In the genomic region with DNA sequence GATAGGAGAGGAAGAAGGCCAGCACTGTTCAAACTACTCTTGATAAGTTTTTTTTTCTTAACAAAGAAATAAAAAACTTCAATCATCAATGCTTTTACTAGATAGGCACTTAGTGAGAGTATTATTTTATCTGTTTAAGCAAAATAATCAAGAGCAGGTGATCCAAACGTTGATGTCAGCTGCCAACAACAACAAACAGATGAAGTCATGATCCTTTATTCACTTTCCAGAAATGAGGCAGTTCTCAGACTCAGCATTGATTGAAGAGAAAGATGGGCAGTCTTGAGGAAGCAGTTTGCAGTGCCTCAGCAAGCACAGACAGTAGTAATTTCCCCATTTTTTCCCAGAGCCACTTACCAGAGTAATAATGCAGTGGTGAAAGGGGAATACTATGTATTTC, we compare ENCODE assay signal across 1 cellular context.
TF ChIP-seq lines count a peak whose summit lies in the region.

No MANE protein-coding gene starts in this region.

TF ChIP-seq in HepG2, 621 proteins besides CTCF, POLR2A, EP300 and RAD21 (continued from another document):
- TF ChIP-seq RBM39 (IDR thresholded peaks at IDR 0.05; ENCODE audit: low read depth, low read length, poor library complexity, severe bottlenecking) (no peak), KMT2B (CRISPR knock-in tag; IDR thresholded peaks at IDR 0.05) (no peak), JUND (CRISPR knock-in tag; IDR thresholded peaks at IDR 0.05) (no peak), ZNF557 (CRISPR knock-in tag; IDR thresholded peaks at IDR 0.05) (no peak), KLF15 (CRISPR knock-in tag; IDR thresholded peaks at IDR 0.05; ENCODE audit: borderline replicate concordance) (no peak), YEATS4 (CRISPR knock-in tag; IDR thresholded peaks at IDR 0.05; ENCODE audit: borderline replicate concordance) (no peak), KDM2A (CRISPR knock-in tag; IDR thresholded peaks at IDR 0.05; ENCODE audit: borderline replicate concordance, low read depth) (no peak), MYC (CRISPR knock-in tag; IDR thresholded peaks at IDR 0.05; ENCODE audit: borderline replicate concordance) (no peak), MTF1 (CRISPR knock-in tag; IDR thresholded peaks at IDR 0.05) (no peak), TBL1XR1 (IDR thresholded peaks at IDR 0.05; ENCODE audit: borderline replicate concordance, low read length, partially characterized antibody) (no peak), IRF2 (CRISPR knock-in tag; IDR thresholded peaks at IDR 0.05) (no peak)
- TF ChIP-seq, protein P1, sequence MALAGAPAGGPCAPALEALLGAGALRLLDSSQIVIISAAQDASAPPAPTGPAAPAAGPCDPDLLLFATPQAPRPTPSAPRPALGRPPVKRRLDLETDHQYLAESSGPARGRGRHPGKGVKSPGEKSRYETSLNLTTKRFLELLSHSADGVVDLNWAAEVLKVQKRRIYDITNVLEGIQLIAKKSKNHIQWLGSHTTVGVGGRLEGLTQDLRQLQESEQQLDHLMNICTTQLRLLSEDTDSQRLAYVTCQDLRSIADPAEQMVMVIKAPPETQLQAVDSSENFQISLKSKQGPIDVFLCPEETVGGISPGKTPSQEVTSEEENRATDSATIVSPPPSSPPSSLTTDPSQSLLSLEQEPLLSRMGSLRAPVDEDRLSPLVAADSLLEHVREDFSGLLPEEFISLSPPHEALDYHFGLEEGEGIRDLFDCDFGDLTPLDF (CRISPR knock-in tag; IDR thresholded peaks at IDR 0.05): no peak
- TF ChIP-seq, protein P2, sequence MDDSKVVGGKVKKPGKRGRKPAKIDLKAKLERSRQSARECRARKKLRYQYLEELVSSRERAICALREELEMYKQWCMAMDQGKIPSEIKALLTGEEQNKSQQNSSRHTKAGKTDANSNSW (CRISPR knock-in tag; IDR thresholded peaks at IDR 0.05; ENCODE audit: borderline replicate concordance): no peak
- TF ChIP-seq, protein P3, sequence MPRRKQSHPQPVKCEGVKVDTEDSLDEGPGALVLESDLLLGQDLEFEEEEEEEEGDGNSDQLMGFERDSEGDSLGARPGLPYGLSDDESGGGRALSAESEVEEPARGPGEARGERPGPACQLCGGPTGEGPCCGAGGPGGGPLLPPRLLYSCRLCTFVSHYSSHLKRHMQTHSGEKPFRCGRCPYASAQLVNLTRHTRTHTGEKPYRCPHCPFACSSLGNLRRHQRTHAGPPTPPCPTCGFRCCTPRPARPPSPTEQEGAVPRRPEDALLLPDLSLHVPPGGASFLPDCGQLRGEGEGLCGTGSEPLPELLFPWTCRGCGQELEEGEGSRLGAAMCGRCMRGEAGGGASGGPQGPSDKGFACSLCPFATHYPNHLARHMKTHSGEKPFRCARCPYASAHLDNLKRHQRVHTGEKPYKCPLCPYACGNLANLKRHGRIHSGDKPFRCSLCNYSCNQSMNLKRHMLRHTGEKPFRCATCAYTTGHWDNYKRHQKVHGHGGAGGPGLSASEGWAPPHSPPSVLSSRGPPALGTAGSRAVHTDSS (CRISPR knock-in tag; conservative IDR thresholded peaks at IDR 0.05): no peak
- TF ChIP-seq, protein P4, sequence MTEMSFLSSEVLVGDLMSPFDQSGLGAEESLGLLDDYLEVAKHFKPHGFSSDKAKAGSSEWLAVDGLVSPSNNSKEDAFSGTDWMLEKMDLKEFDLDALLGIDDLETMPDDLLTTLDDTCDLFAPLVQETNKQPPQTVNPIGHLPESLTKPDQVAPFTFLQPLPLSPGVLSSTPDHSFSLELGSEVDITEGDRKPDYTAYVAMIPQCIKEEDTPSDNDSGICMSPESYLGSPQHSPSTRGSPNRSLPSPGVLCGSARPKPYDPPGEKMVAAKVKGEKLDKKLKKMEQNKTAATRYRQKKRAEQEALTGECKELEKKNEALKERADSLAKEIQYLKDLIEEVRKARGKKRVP (CRISPR knock-in tag; IDR thresholded peaks at IDR 0.05): no peak
